9 cellular contexts compared by ENCODE assay signal in the genomic region with DNA sequence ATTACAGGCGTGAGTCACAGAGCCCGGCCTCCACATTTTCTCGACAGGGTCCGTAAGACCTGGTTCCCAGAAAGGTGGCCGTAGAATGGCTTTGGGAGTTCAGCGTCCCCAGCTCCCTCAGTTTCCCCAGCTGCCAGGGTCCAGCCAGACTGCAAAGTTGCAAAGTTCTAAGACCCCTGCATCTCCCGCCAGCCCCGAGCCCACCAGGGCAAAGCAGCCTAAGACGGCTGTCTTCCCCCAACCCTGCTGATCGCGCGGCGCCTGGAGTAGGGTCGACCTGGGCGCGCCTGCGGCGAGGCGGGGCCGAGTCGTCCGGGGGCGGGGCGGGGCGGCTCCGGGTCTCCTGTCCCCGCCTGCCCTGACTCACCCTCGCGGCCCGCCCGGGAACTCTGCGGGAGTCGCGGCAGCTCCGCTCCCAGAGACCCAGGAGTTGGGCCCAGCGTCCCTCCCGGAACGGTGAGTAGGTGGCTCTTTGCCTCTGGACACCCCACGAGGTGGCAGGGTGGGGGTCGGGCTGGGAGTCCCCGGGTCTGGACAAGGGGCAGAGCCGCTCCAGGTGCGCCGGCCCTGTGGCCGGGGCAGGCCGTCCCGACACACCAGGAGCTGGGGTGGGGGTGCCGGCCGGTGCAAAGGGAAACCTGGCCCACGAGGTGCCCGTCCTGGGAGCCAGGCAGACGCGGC. TPM values are rescaled to one million over a fixed set of nuclear protein-coding genes. Genes with fewer than 3 reads are reported as not detected.
DNase-seq lines count a peak whose midpoint lies in the region; ATAC-seq, FAIRE-seq and TF ChIP-seq lines count a peak whose summit lies in the region.
"Had no signal": no experiment of that assay in that cellular context is flagged by ENCODE, and none has a peak within 500 bp of the region (broad histone marks: within the 10 kb centered on the region; RNA-seq: fewer than 3 reads in every experiment).

A gene (plus strand): TSS at position 366 of the 681 bp plus-strand sequence. CDS start 7,094 bp downstream, outside the sequence.

- H3K4me1 Mint-ChIP-seq in T-helper 17 cell, result peaks cover 3% of the 10 kb centered on the region

- H3K79me2 ChIP-seq in endothelial cell of umbilical vein (ENCODE audit: control insufficient read depth, insufficient read depth, low read length), result no peaks in the 10 kb centered on the region

- TF ChIP-seq CTCF in endothelial cell of umbilical vein (IDR thresholded peaks at IDR 0.05; ENCODE audit: extremely low read depth in 1 of 2, insufficient read depth in 1 of 2, low read depth in 1 of 2, low read length in 2 of 2), result no peak

- dilution Hi-C loops in endothelial cell of umbilical vein (cut with MboI; ENCODE audit: extremely low pct_ligation_motif_present, low sequenced_read_pairs), result no loop called here

- peak; percentile 68 for ATAC-seq in T-helper 17 cell
- no peak for ATAC-seq in GM19328 (IDR thresholded peaks at IDR 0.05; ENCODE audit: unreplicated experiment)
- ATAC-seq in GM21515 (IDR thresholded peaks at IDR 0.05; ENCODE audit: unreplicated experiment), result no peak

- H3K27ac ChIP-seq in endothelial cell of umbilical vein (ENCODE audit: insufficient read depth, low read depth, low read length), result peak within 1 kb of the TSS; percentile 22

- POLR2A ChIA-PET in endothelial cell of umbilical vein (lab: Charles Lee), result no interaction called here

- no peaks in the 10 kb centered on the region for H3K36me3 ChIP-seq in endothelial cell of umbilical vein (ENCODE audit: control insufficient read depth in 2 of 2, extremely low read depth in 1 of 2, insufficient read depth in 2 of 2, low read length in 2 of 2)

- H3K9me1 ChIP-seq in endothelial cell of umbilical vein (replicated peaks; ENCODE audit: control insufficient read depth, extremely low read depth, insufficient read depth, low read length), result no peaks in the 10 kb centered on the region

- H3K4me3 ChIP-seq in endothelial cell of umbilical vein (replicated peaks in 1 of 3; ENCODE audit: insufficient read depth in 1 of 3, low read depth in 1 of 3, low read length in 3 of 3), result peak within 1 kb of the TSS; percentile 31 to 43 (median 42)

- H3K27me3 Mint-ChIP-seq in T-helper 17 cell, result peaks cover 11% of the 10 kb centered on the region

- DNase-seq in HCEC 1CT, result peak; percentile 49
- no peak for DNase-seq in T-helper 17 cell
- peak; percentile 33 for DNase-seq in endothelial cell of umbilical vein (ENCODE audit: low read depth, low spot score)
- DNase-seq in myocyte (ENCODE audit: low read depth), result peak; percentile 46
- DNase-seq in SW 1271 (lab: John Stamatoyannopoulos, UW), result no peak
- DNase-seq in activated gamma-delta T cell treated with Interleukin-2 at 50 U/mL for 16 hours, result no peak

- no peak within 1 kb of the TSS for H3K4me3 Mint-ChIP-seq in T-helper 17 cell
- H3K4me3 Mint-ChIP-seq: T-helper 1 cell treated with Interleukin-12 subunit alpha and Interleukin-12 subunit beta and Interleukin-4 antibody, amounts not matched to agents 30 μg/mL and 1 μg/mL, for 36 hours had no signal

- intact Hi-C loops in endothelial cell of umbilical vein (cut with micrococcal nuclease), result loop anchor here (1.0 kb wide), 1 partner anchor 15 kb away; a partner anchor contains a TSS

- H3K27me3 ChIP-seq in endothelial cell of umbilical vein (ENCODE audit: control insufficient read depth in 2 of 2, insufficient read depth in 2 of 2, low read length in 2 of 2), result no peaks in the 10 kb centered on the region

- FAIRE-seq in endothelial cell of umbilical vein (lab: Jason Lieb, UNC), result peak; percentile 35

- no TSS peak for BruUV-seq in endothelial cell of umbilical vein (replicated peaks; lab: Mats Ljungman, UMichigan)

- H3K9ac ChIP-seq in endothelial cell of umbilical vein (replicated peaks; ENCODE audit: extremely low read depth, insufficient read depth, low read length), result peak within 1 kb of the TSS; percentile 51

- peak within 1 kb of the TSS; percentile 96 for H2AFZ ChIP-seq in endothelial cell of umbilical vein (ENCODE audit: low read depth, low read length)

- TF ChIP-seq POLR2A in endothelial cell of umbilical vein (IDR thresholded peaks at IDR 0.05; ENCODE audit: low read depth, low read length), result no peak

- H3K4me1 ChIP-seq in endothelial cell of umbilical vein (ENCODE audit: control insufficient read depth, extremely low read depth, insufficient read depth, low read length), result peaks cover 8% of the 10 kb centered on the region

- H3K27ac Mint-ChIP-seq in T-helper 17 cell, result no peak within 1 kb of the TSS
- H3K27ac Mint-ChIP-seq: T-helper 1 cell treated with Interleukin-12 subunit alpha and Interleukin-12 subunit beta and Interleukin-4 antibody, amounts not matched to agents 30 μg/mL and 1 μg/mL, for 36 hours had no signal

- no peaks in the 10 kb centered on the region for H3K36me3 Mint-ChIP-seq in T-helper 17 cell (ENCODE audit: low read depth)

- CTCF ChIA-PET in endothelial cell of umbilical vein (lab: Charles Lee), result interaction anchor here (1.0 to 4.7 kb wide), 4 partner anchors 9 to 207 kb away, joined by 3 to 20 read pairs (median 4); a partner anchor contains a TSS

- H3K4me2 ChIP-seq in endothelial cell of umbilical vein (ENCODE audit: insufficient read depth, low read length), result peak within 1 kb of the TSS; percentile 62

- no peaks in the 10 kb centered on the region for H3K9me3 ChIP-seq in T-helper 17 cell (ENCODE audit: control insufficient read depth, low read length, poor library complexity, severe bottlenecking)
- H3K9me3 ChIP-seq in endothelial cell of umbilical vein (replicated peaks; ENCODE audit: control insufficient read depth, insufficient read depth, low read length), result no peaks in the 10 kb centered on the region

- no peaks in the 10 kb centered on the region for H4K20me1 ChIP-seq in endothelial cell of umbilical vein (replicated peaks; ENCODE audit: control insufficient read depth, extremely low read depth, insufficient read depth, low read length)

TF ChIP-seq in endothelial cell of umbilical vein, 7 proteins besides CTCF, POLR2A, EP300 and RAD21:
- TF ChIP-seq POLR2AphosphoS5 (IDR thresholded peaks at IDR 0.05; ENCODE audit: insufficient read depth, low read depth, low read length), result peak; percentile 33
- TF ChIP-seq FOS (IDR thresholded peaks at IDR 0.05; ENCODE audit: borderline replicate concordance, insufficient read depth, low read length), result peak; percentile 47
- no peak for TF ChIP-seq GATA2 (IDR thresholded peaks at IDR 0.05; ENCODE audit: insufficient read depth, insufficient read length, low read depth, low read length)
- TF ChIP-seq, protein P1, sequence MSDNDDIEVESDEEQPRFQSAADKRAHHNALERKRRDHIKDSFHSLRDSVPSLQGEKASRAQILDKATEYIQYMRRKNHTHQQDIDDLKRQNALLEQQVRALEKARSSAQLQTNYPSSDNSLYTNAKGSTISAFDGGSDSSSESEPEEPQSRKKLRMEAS (IDR thresholded peaks at IDR 0.05; ENCODE audit: insufficient read depth, insufficient read length), result no peak

RNA-seq across cellular contexts. Expression of the gene that starts here (rescaled TPM):
- total RNA-seq in T-helper 17 cell, result not detected
- total RNA-seq in endothelial cell of umbilical vein, result 1.6 and 1.8 TPM in 2 replicates
- polyA plus RNA-seq in endothelial cell of umbilical vein, result 1.1 and 1.3 TPM in 2 replicates
- 0.75 and 0.87 TPM in 2 replicates for polyA plus RNA-seq in endothelial cell of umbilical vein (2011; cell fraction: cytosol; rRNA removed)
- polyA plus RNA-seq in endothelial cell of umbilical vein (2011; cell fraction: nucleus; rRNA removed), result 0.71 and 1.2 TPM in 2 replicates
- 2.2 and 2.4 TPM in 2 replicates for polyA plus RNA-seq in endothelial cell of umbilical vein (2012)
- polyA minus RNA-seq in endothelial cell of umbilical vein, result 2.1 and 3.2 TPM in 2 replicates
- 5.0 TPM for polyA minus RNA-seq in endothelial cell of umbilical vein (2011; cell fraction: cytosol; rRNA and poly(A)+ RNA removed)
- 0.87 and 1.2 TPM in 2 replicates for polyA minus RNA-seq in endothelial cell of umbilical vein (2011; cell fraction: nucleus; rRNA and poly(A)+ RNA removed)
- total RNA-seq in myocyte, result 0.53 and 1.0 TPM in 2 replicates
- polyA plus RNA-seq in myocyte (2012), result 0.93 TPM

Comparison
In these comparisons a context has a peak if more than half of its experiments do, and no peak if none do; other contexts are left out.
1. Peak in ATAC-seq in T-helper 17 cell; RNA of the gene not detected or under 1 TPM.
2. DNase-seq: peak in HCEC 1CT (single experiment), endothelial cell of umbilical vein (single experiment) and myocyte (single experiment); none in T-helper 17 cell (0 of 3), SW 1271 (0 of 2) and activated gamma-delta T cell treated with Interleukin-2 at 50 U/mL for 16 hours (single experiment).